8 cellular contexts compared by ENCODE assay signal in the genomic region with DNA sequence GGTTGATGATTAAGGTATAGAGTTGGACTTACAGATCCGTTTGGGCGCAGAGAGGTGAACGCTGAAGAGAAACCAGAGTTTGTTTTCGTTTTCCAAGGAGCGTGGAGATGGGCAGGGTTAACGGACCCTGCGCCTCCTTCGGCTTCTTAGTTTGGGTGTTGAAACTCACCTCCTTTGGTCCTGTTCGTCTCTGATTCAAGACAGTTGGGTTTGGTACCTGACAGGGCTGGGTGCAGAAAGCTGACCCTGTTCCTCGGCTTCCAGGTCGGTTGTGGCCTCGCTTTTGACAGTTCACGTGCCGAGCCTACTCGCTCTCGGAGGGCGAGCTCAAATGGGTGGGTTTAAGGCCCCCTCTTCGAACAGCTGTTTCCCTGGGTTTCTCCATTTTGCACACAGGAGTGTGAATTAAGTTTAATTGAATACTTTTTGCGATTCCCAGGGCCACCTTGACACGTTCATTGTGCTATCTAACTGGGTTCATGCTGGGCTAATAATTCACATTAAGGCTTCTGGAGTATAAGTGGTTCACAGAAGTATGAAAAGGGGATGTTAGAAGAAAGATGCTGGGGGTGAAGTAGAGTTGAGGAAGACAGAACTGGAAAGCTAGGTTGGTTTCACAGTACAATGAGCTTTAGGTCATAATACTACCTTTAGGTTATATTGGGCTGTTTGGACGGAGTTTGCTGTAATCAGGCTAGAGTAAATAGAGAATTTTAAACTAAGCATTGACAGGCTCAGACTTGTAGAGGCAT. TPM values are rescaled to one million over a fixed set of nuclear protein-coding genes. Genes with fewer than 3 reads are reported as not detected.
DNase-seq lines count a peak whose midpoint lies in the region; ATAC-seq and TF ChIP-seq lines count a peak whose summit lies in the region.

No MANE protein-coding gene starts in this region.

- DNase-seq in SIG-M5 treated with dmso at 0.1 percent for 504 hours (lab: John Stamatoyannopoulos, UW; ENCODE audit: unreplicated experiment) (peak; percentile 67), SIG-M5 (lab: John Stamatoyannopoulos, UW) (no peak), glutamatergic neuron (peak; percentile 20), NCI-H446 treated with DMSO at 0.1 percent for 48 hours (lab: John Stamatoyannopoulos, UW) (no peak), NCI-H774 (lab: John Stamatoyannopoulos, UW) (no peak)

- no peaks in the 10 kb centered on the region for H3K27me3 ChIP-seq in skeletal muscle tissue (ENCODE audit: control insufficient read depth in 3 of 3, insufficient read depth in 3 of 3, low read length in 3 of 3)

- H3K27ac Mint-ChIP-seq in glutamatergic neuron (ENCODE audit: unreplicated experiment) = no peak overlapping the region

- H3K36me3 ChIP-seq in skeletal muscle tissue (ENCODE audit: control insufficient read depth in 3 of 3, insufficient read depth in 3 of 3, low read length in 3 of 3) = peaks cover 0 to 7% (median 4%) of the 10 kb centered on the region in 3 donors

- H3K4me3 ChIP-seq in skeletal muscle tissue (ENCODE audit: low read length in 3 of 3) = peak overlapping the region; percentile 85 to 98 (median 97)

- TF ChIP-seq CTCF in VCaP (conservative IDR thresholded peaks at IDR 0.05) (no peak), glutamatergic neuron (IDR thresholded peaks at IDR 0.05; ENCODE audit: partially characterized antibody, unreplicated experiment) (no peak)

- ATAC-seq in HG03196 (IDR thresholded peaks at IDR 0.05; ENCODE audit: unreplicated experiment) = peak; percentile 2

- no peaks in the 10 kb centered on the region for H3K9me3 Mint-ChIP-seq in glutamatergic neuron (ENCODE audit: unreplicated experiment)

- H3K36me3 Mint-ChIP-seq in glutamatergic neuron (ENCODE audit: unreplicated experiment) = peaks cover 5% of the 10 kb centered on the region

- peak overlapping the region; percentile 94 to 98 (median 98) for H3K9ac ChIP-seq in skeletal muscle tissue (ENCODE audit: low read depth in 1 of 3, low read length in 3 of 3)

- peaks cover 13% of the 10 kb centered on the region for H3K4me1 Mint-ChIP-seq in glutamatergic neuron (ENCODE audit: low read depth, unreplicated experiment)

- H3K27ac ChIP-seq in VCaP (peak overlapping the region; percentile 98), skeletal muscle tissue (ENCODE audit: low read depth, low read length) (peak overlapping the region; percentile 90)

- H3K27me3 Mint-ChIP-seq in glutamatergic neuron (ENCODE audit: unreplicated experiment) = no peaks in the 10 kb centered on the region

- H3K9me3 ChIP-seq in skeletal muscle tissue (ENCODE audit: control insufficient read depth in 3 of 3, low read length in 3 of 3) = no peaks in the 10 kb centered on the region

- no peak overlapping the region for H3K4me3 Mint-ChIP-seq in glutamatergic neuron (ENCODE audit: unreplicated experiment)

- peaks cover 10 to 24% (median 19%) of the 10 kb centered on the region in 3 donors for H3K4me1 ChIP-seq in skeletal muscle tissue (ENCODE audit: control insufficient read depth in 3 of 3, insufficient read depth in 3 of 3, low read length in 3 of 3)

RNA-seq across cellular contexts. Expression of gene USPL1, which starts 0.6 kb away (rescaled TPM):
- total RNA-seq in glutamatergic neuron (ENCODE audit: unreplicated experiment) (101 TPM), skeletal muscle tissue (16.2 TPM)

Comparison
In these comparisons a context has a peak if more than half of its experiments do, and no peak if none do; other contexts are left out.
1. DNase-seq: peak in SIG-M5 treated with dmso at 0.1 percent for 504 hours (single experiment) and glutamatergic neuron (single experiment); none in SIG-M5 (single experiment), NCI-H446 treated with DMSO at 0.1 percent for 48 hours (single experiment) and NCI-H774 (single experiment).